Comparison of ENCODE assay signal across 13 cellular contexts in genomic region chr12:132355742-132356681, GRCh38. TPM values are rescaled to one million over a fixed set of nuclear protein-coding genes. Genes with fewer than 3 reads are reported as not detected.
A peak's percentile ranks its signal among the peaks of the same experiment; 100 is the strongest.
DNase-seq lines count a peak whose midpoint lies in the region; TF ChIP-seq lines count a peak whose summit lies in the region.
"Had no signal": no experiment of that assay in that cellular context is flagged by ENCODE, and none has a peak within 500 bp of the region (broad histone marks: within the 10 kb centered on the region; RNA-seq: fewer than 3 reads in every experiment).

No MANE protein-coding gene starts in this region.

- no peak for TF ChIP-seq CTCF in NB4 (IDR thresholded peaks at IDR 0.05; ENCODE audit: low read depth, low read length)
- TF ChIP-seq CTCF in glutamatergic neuron (IDR thresholded peaks at IDR 0.05; ENCODE audit: partially characterized antibody, unreplicated experiment), result no peak

- peaks cover 4% of the 10 kb centered on the region for H3K4me1 Mint-ChIP-seq in glutamatergic neuron (ENCODE audit: low read depth, unreplicated experiment)
- H3K4me1 Mint-ChIP-seq in activated CD4-positive, alpha-beta memory T cell treated with anti-CD3 and anti-CD28 coated beads, Interleukin-2, amount 10 ng/mL, durations not matched to agents 7 days and 5 days, result no peaks in the 10 kb centered on the region

- no peak overlapping the region for H3K27ac Mint-ChIP-seq in glutamatergic neuron (ENCODE audit: unreplicated experiment)
- H3K27ac Mint-ChIP-seq in activated CD4-positive, alpha-beta memory T cell treated with anti-CD3 and anti-CD28 coated beads, Interleukin-2, amount 10 ng/mL, durations not matched to agents 7 days and 5 days, result no peak overlapping the region

- H3K4me3 ChIP-seq in NB4 (ENCODE audit: low read depth, low read length), result no peak overlapping the region
- H3K4me3 ChIP-seq: SJCRH30 had no signal

- intact Hi-C loops in posterior vena cava (cut with DNase I), result no loop called here

- DNase-seq in activated CD8-positive, alpha-beta memory T cell treated with anti-CD3 and anti-CD28 coated beads, Interleukin-2, amount 50 U/mL, for 4 hours, result peak; percentile 10
- DNase-seq in activated CD8-positive, alpha-beta memory T cell treated with anti-CD3 and anti-CD28 coated beads, Interleukin-2, amount 50 U/mL, for 48 hours, result no peak
- DNase-seq in NB4 (ENCODE audit: low read depth) (peak; percentile 81), glutamatergic neuron (peak; percentile 11), posterior vena cava (ENCODE audit: low spot score) (peak; percentile 66), NCI-H1105 (lab: John Stamatoyannopoulos, UW) (no peak), cerebellar cortex (ENCODE audit: low spot score) (no peak)
- no peak for DNase-seq in activated CD4-positive, alpha-beta memory T cell treated with anti-CD3 and anti-CD28 coated beads, Interleukin-2, amount 10 ng/mL, durations not matched to agents 7 days and 5 days
- DNase-seq: MM.1S; NCI-H1105 treated with DMSO at 0.1 percent for 48 hours; NCI-H187; NK-92 treated with Interleukin-12 subunit alpha and Interleukin-12 subunit beta, amount 100 ng/mL, for 24 hours had no signal

- no peak overlapping the region for H3K4me3 Mint-ChIP-seq in glutamatergic neuron (ENCODE audit: unreplicated experiment)
- no peak overlapping the region for H3K4me3 Mint-ChIP-seq in activated CD4-positive, alpha-beta memory T cell treated with anti-CD3 and anti-CD28 coated beads, Interleukin-2, amount 10 ng/mL, durations not matched to agents 7 days and 5 days

- peaks cover 6% of the 10 kb centered on the region for H3K27me3 Mint-ChIP-seq in glutamatergic neuron (ENCODE audit: unreplicated experiment)
- no peaks in the 10 kb centered on the region for H3K27me3 Mint-ChIP-seq in activated CD4-positive, alpha-beta memory T cell treated with anti-CD3 and anti-CD28 coated beads, Interleukin-2, amount 10 ng/mL, durations not matched to agents 7 days and 5 days

- H3K9me3 Mint-ChIP-seq in glutamatergic neuron (ENCODE audit: unreplicated experiment), result peaks cover 5% of the 10 kb centered on the region
- H3K9me3 Mint-ChIP-seq in activated CD4-positive, alpha-beta memory T cell treated with anti-CD3 and anti-CD28 coated beads, Interleukin-2, amount 10 ng/mL, durations not matched to agents 7 days and 5 days, result peaks cover 4% of the 10 kb centered on the region

- peaks cover 3% of the 10 kb centered on the region for H3K36me3 Mint-ChIP-seq in glutamatergic neuron (ENCODE audit: unreplicated experiment)
- peaks cover 3% of the 10 kb centered on the region for H3K36me3 Mint-ChIP-seq in activated CD4-positive, alpha-beta memory T cell treated with anti-CD3 and anti-CD28 coated beads, Interleukin-2, amount 10 ng/mL, durations not matched to agents 7 days and 5 days (ENCODE audit: low read depth)

- POLR2A ChIA-PET in activated CD4-positive, alpha-beta memory T cell treated with anti-CD3 and anti-CD28 coated beads, Interleukin-2, amount 10 ng/mL, durations not matched to agents 7 days and 5 days (lab: Charles Lee), result no interaction called here

- no peak for TF ChIP-seq POLR2A in NB4 (IDR thresholded peaks at IDR 0.05; ENCODE audit: extremely low read depth, insufficient read length)

- CTCF ChIA-PET in activated CD4-positive, alpha-beta memory T cell treated with anti-CD3 and anti-CD28 coated beads, Interleukin-2, amount 10 ng/mL, durations not matched to agents 7 days and 5 days (lab: Charles Lee), result no interaction called here

RNA-seq across cellular contexts. Expression of gene GALNT9, which starts 26.6 kb away (rescaled TPM):
- total RNA-seq in glutamatergic neuron (ENCODE audit: unreplicated experiment) (13.7 TPM), posterior vena cava (not detected)
- not detected for total RNA-seq in activated CD4-positive, alpha-beta memory T cell treated with anti-CD3 and anti-CD28 coated beads, Interleukin-2, amount 10 ng/mL, durations not matched to agents 7 days and 5 days

Comparison
In these comparisons a context has a peak if more than half of its experiments do, and no peak if none do; other contexts are left out.
1. DNase-seq: peak in activated CD8-positive, alpha-beta memory T cell treated with anti-CD3 and anti-CD28 coated beads, Interleukin-2, amount 50 U/mL, for 4 hours (single experiment), NB4 (single experiment), glutamatergic neuron (single experiment) and posterior vena cava (single experiment); none in activated CD8-positive, alpha-beta memory T cell treated with anti-CD3 and anti-CD28 coated beads, Interleukin-2, amount 50 U/mL, for 48 hours (single experiment), NCI-H1105 (single experiment), activated CD4-positive, alpha-beta memory T cell treated with anti-CD3 and anti-CD28 coated beads, Interleukin-2, amount 10 ng/mL, durations not matched to agents 7 days and 5 days (single experiment) and cerebellar cortex (single experiment).
2. RNA of gene GALNT9, which starts 26.6 kb away (total RNA-seq): 13.7 TPM in glutamatergic neuron (single experiment); not detected in posterior vena cava and not detected in activated CD4-positive, alpha-beta memory T cell treated with anti-CD3 and anti-CD28 coated beads, Interleukin-2, amount 10 ng/mL, durations not matched to agents 7 days and 5 days; every median in the first group is over 10 times any median in the second.